In the genomic region with DNA sequence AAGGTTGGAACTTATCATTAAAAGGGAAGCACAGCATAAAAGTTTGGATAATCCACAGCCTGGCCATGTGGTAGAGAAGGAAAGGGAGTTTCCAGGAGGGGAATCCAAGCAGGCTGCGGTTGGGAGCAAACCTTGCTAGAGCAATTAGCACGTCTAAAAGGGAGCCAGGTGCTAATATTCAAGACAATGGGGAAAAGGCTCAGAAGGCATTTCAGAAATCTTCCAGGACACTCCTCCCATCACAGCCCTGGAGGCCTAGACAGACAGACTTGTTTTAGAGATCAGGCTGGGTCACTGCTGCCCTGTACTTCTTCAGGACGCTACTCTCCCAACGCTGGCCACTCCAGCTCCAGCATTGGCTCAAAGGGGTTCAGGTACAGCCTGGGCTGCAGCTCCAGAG, we compare ENCODE assay signal across 20 cellular contexts.
"Had no signal": no experiment of that assay in that cellular context is flagged by ENCODE, and none has a peak within 500 bp of the region (broad histone marks: within the 10 kb centered on the region; RNA-seq: fewer than 3 reads in every experiment).

No MANE protein-coding gene starts in this region.

- DNase-seq: activated CD4-positive, alpha-beta T cell treated with anti-CD3 and anti-CD28 coated beads for 1 hour; activated T-cell treated with anti-CD3 and anti-CD28 coated beads, Interleukin-2, amount 50 U/mL, for 1 hour; dorsolateral prefrontal cortex; esophagus squamous epithelium; gastrocnemius medialis; hippocampal formation; islet precursor cell; left cardiac atrium; mucosa of descending colon; naive B cell; stimulated activated CD4-positive, alpha-beta T cell treated with anti-CD3 and anti-CD28 coated beads, Interleukin-2, amount 100 ng/mL, for 48 hours; stimulated activated naive CD4-positive, alpha-beta T cell; T-cell; testis had no signal

- FAIRE-seq: astrocyte, colon had no signal

- H3K9me3 ChIP-seq: esophagus squamous epithelium, gastrocnemius medialis, mucosa of descending colon, prostate gland, testis, vagina had no signal

- H3K36me3 ChIP-seq: esophagus squamous epithelium, gastrocnemius medialis, prostate gland, vagina had no signal

- ATAC-seq: activated naive CD4-positive, alpha-beta T cell treated with anti-CD3 and anti-CD28 coated beads, Interleukin-2, amount 50 U/mL, for 72 hours; gastrocnemius medialis; left cardiac atrium; mucosa of descending colon; T-cell had no signal

- H3K4me3 ChIP-seq: dorsolateral prefrontal cortex, esophagus squamous epithelium, gastrocnemius medialis, mucosa of descending colon, prostate gland, testis, vagina had no signal

- H3K4me1 ChIP-seq: esophagus squamous epithelium, gastrocnemius medialis, prostate gland, testis, vagina had no signal

- H3K27me3 ChIP-seq: dorsolateral prefrontal cortex, esophagus squamous epithelium, gastrocnemius medialis, testis, vagina had no signal

- H3K27ac ChIP-seq: dorsolateral prefrontal cortex, esophagus squamous epithelium, gastrocnemius medialis, prostate gland, testis, vagina, VCaP had no signal
